In genomic region chr14:67940894-67941455, GRCh38 we compare ENCODE assay signal across 10 cellular contexts.
DNase-seq lines count a peak whose midpoint lies in the region; ATAC-seq and TF ChIP-seq lines count a peak whose summit lies in the region.
"Had no signal": no experiment of that assay in that cellular context is flagged by ENCODE, and none has a peak within 500 bp of the region (broad histone marks: within the 10 kb centered on the region; RNA-seq: fewer than 3 reads in every experiment).

No MANE protein-coding gene starts in this region.

- TF ChIP-seq CTCF in gastroesophageal sphincter (IDR thresholded peaks at IDR 0.05) = no peak

- peak overlapping the region; percentile 78 to 84 (median 80) for H3K27ac ChIP-seq in gastroesophageal sphincter

- H3K9me3 ChIP-seq in T-helper 17 cell (ENCODE audit: control insufficient read depth, low read length, poor library complexity, severe bottlenecking) = no peaks in the 10 kb centered on the region
- H3K9me3 ChIP-seq in gastroesophageal sphincter = no peaks in the 10 kb centered on the region

- H3K4me3 ChIP-seq in gastroesophageal sphincter = no peak overlapping the region
- H3K4me3 ChIP-seq: K562 had no signal

- H3K9me3 Mint-ChIP-seq in activated CD4-positive, alpha-beta memory T cell treated with anti-CD3 and anti-CD28 coated beads, Interleukin-2, amount 10 ng/mL, durations not matched to agents 7 days and 5 days = no peaks in the 10 kb centered on the region

- ATAC-seq in T-helper 17 cell = no peak
- peak; percentile 35 for ATAC-seq in gastroesophageal sphincter
- ATAC-seq in HG03095 (IDR thresholded peaks at IDR 0.05; ENCODE audit: unreplicated experiment) = no peak
- no peak for ATAC-seq in HG03280 (IDR thresholded peaks at IDR 0.05; ENCODE audit: unreplicated experiment)
- ATAC-seq: K562 had no signal

- DNase-seq in Daoy (ENCODE audit: low read depth) (peak; percentile 81), T-helper 17 cell (no peak), pulmonary artery endothelial cell (ENCODE audit: low read depth, low spot score) (peak; percentile 13), COR-L47 (lab: John Stamatoyannopoulos, UW) (no peak)
- DNase-seq in activated CD4-positive, alpha-beta memory T cell treated with anti-CD3 and anti-CD28 coated beads, Interleukin-2, amount 10 ng/mL, durations not matched to agents 7 days and 5 days = no peak
- DNase-seq: occipital lobe had no signal

- H3K4me1 Mint-ChIP-seq in T-helper 17 cell = peaks cover 3% of the 10 kb centered on the region
- no peaks in the 10 kb centered on the region for H3K4me1 Mint-ChIP-seq in activated CD4-positive, alpha-beta memory T cell treated with anti-CD3 and anti-CD28 coated beads, Interleukin-2, amount 10 ng/mL, durations not matched to agents 7 days and 5 days

- H3K36me3 ChIP-seq in gastroesophageal sphincter = no peaks in the 10 kb centered on the region

- POLR2A ChIA-PET in activated CD4-positive, alpha-beta memory T cell treated with anti-CD3 and anti-CD28 coated beads, Interleukin-2, amount 10 ng/mL, durations not matched to agents 7 days and 5 days (lab: Charles Lee) = no interaction called here

- CTCF ChIA-PET in activated CD4-positive, alpha-beta memory T cell treated with anti-CD3 and anti-CD28 coated beads, Interleukin-2, amount 10 ng/mL, durations not matched to agents 7 days and 5 days (lab: Charles Lee) = no interaction called here

- H3K27ac Mint-ChIP-seq in T-helper 17 cell = peak overlapping the region; percentile 4
- no peak overlapping the region for H3K27ac Mint-ChIP-seq in activated CD4-positive, alpha-beta memory T cell treated with anti-CD3 and anti-CD28 coated beads, Interleukin-2, amount 10 ng/mL, durations not matched to agents 7 days and 5 days

- H3K27me3 ChIP-seq in gastroesophageal sphincter = no peaks in the 10 kb centered on the region

- TF ChIP-seq EP300 in gastroesophageal sphincter (IDR thresholded peaks at IDR 0.05) = no peak

- H3K36me3 Mint-ChIP-seq in T-helper 17 cell (ENCODE audit: low read depth) = no peaks in the 10 kb centered on the region
- no peaks in the 10 kb centered on the region for H3K36me3 Mint-ChIP-seq in activated CD4-positive, alpha-beta memory T cell treated with anti-CD3 and anti-CD28 coated beads, Interleukin-2, amount 10 ng/mL, durations not matched to agents 7 days and 5 days (ENCODE audit: low read depth)

- WGBS in gastroesophageal sphincter (ENCODE audit: low coverage in 1 of 2), 2 donors = 0 to 5% methylated on average over 3 of the region's 3 CpGs

- no peaks in the 10 kb centered on the region for H3K27me3 Mint-ChIP-seq in T-helper 17 cell
- peaks cover 2% of the 10 kb centered on the region for H3K27me3 Mint-ChIP-seq in activated CD4-positive, alpha-beta memory T cell treated with anti-CD3 and anti-CD28 coated beads, Interleukin-2, amount 10 ng/mL, durations not matched to agents 7 days and 5 days

- no peak overlapping the region for H3K4me3 Mint-ChIP-seq in T-helper 17 cell
- H3K4me3 Mint-ChIP-seq in activated CD4-positive, alpha-beta memory T cell treated with anti-CD3 and anti-CD28 coated beads, Interleukin-2, amount 10 ng/mL, durations not matched to agents 7 days and 5 days = no peak overlapping the region

- peaks cover 23 to 59% (median 33%) of the 10 kb centered on the region in 3 donors for H3K4me1 ChIP-seq in gastroesophageal sphincter

- TF ChIP-seq POLR2A in gastroesophageal sphincter (IDR thresholded peaks at IDR 0.05) = no peak

Comparison
In these comparisons a context has a peak if more than half of its experiments do, and no peak if none do; other contexts are left out.
1. DNase-seq: peak in Daoy (single experiment) and pulmonary artery endothelial cell (single experiment); none in T-helper 17 cell (0 of 3), activated CD4-positive, alpha-beta memory T cell treated with anti-CD3 and anti-CD28 coated beads, Interleukin-2, amount 10 ng/mL, durations not matched to agents 7 days and 5 days (single experiment) and COR-L47 (single experiment).